8 cellular contexts compared by ENCODE assay signal in the genomic region with DNA sequence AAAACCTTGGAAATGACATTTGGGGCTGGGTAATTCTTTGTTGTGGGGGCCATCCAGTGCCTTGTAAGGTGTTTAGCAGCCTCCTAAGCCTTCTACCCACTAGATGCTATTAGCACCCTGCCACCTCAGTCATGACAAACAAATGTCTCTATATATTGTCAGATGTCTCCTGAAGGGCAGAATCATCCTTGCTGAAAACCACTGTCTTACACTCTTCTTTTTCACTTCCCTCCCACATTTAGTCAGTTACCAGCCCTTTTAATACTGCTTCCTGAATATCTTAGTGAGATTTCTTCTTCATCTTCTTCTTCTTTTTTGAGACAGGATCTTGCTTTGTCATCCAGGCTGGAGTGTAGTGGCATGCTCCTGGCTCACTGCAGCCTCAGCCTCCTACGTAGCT.
A peak's percentile ranks its signal among the peaks of the same experiment; 100 is the strongest.
DNase-seq lines count a peak whose midpoint lies in the region; ATAC-seq and TF ChIP-seq lines count a peak whose summit lies in the region.

No MANE protein-coding gene starts in this region.

- peaks cover 7% of the 10 kb centered on the region for H3K36me3 Mint-ChIP-seq in memory B cell

- peak overlapping the region; percentile 22 for H3K27ac Mint-ChIP-seq in memory B cell

- no peaks in the 10 kb centered on the region for H3K27me3 Mint-ChIP-seq in memory B cell

- TF ChIP-seq CTCF in GM13976 (IDR thresholded peaks at IDR 0.05; ENCODE audit: borderline replicate concordance, control extremely low read depth, extremely low read depth, insufficient read depth, missing control alignments): no peak

- in situ Hi-C loops in GM13976 (cut with MboI; ENCODE audit: low sequenced_read_pairs, unreplicated experiment): no loop called here

- DNase-seq in GM13976 (ENCODE audit: low spot score) (peak; percentile 58), NOMO-1 treated with DMSO at 0.1 percent for 48 hours (lab: John Stamatoyannopoulos, UW; ENCODE audit: unreplicated experiment) (peak; percentile 84), memory B cell (ENCODE audit: low spot score in 2 of 2) (peak in 1 of 2 donors; percentile 24), cerebellar nuclear complex (lab: John Stamatoyannopoulos, UW) (no peak), NCI-H748 (lab: John Stamatoyannopoulos, UW; ENCODE audit: unreplicated experiment) (no peak), erythroblast (lab: John Stamatoyannopoulos, UW) (no peak)

- TF ChIP-seq POLR2A in erythroblast (IDR thresholded peaks at IDR 0.05; ENCODE audit: low read length): no peak

- peak; percentile 86 for ATAC-seq in GM21447 (IDR thresholded peaks at IDR 0.05; ENCODE audit: unreplicated experiment)
- peak; percentile 95 for ATAC-seq in memory B cell (ENCODE audit: low read depth)
- no peak for ATAC-seq in GM21390 (IDR thresholded peaks at IDR 0.05; ENCODE audit: unreplicated experiment)

- H3K4me1 Mint-ChIP-seq in memory B cell: peaks cover 55% of the 10 kb centered on the region

- H3K9me3 Mint-ChIP-seq in memory B cell: no peaks in the 10 kb centered on the region

- peak overlapping the region; percentile 8 for H3K4me3 Mint-ChIP-seq in memory B cell

Comparison
In these comparisons a context has a peak if more than half of its experiments do, and no peak if none do; other contexts are left out.
1. DNase-seq: peak in GM13976 (single experiment) and NOMO-1 treated with DMSO at 0.1 percent for 48 hours (single experiment); none in cerebellar nuclear complex (0 of 2), NCI-H748 (single experiment) and erythroblast (0 of 2).